ENCODE assay signal across 15 cellular contexts in genomic region chr16:12459993-12460392, GRCh38.
A peak's percentile ranks its signal among the peaks of the same experiment; 100 is the strongest.
DNase-seq lines count a peak whose midpoint lies in the region; TF ChIP-seq lines count a peak whose summit lies in the region.
"Had no signal": no experiment of that assay in that cellular context is flagged by ENCODE, and none has a peak within 500 bp of the region (broad histone marks: within the 10 kb centered on the region; RNA-seq: fewer than 3 reads in every experiment).

No MANE protein-coding gene starts in this region.

- H3K4me3 ChIP-seq in vagina = no peak overlapping the region
- H3K4me3 ChIP-seq: mucosa of descending colon had no signal

- no peaks in the 10 kb centered on the region for H3K9me3 ChIP-seq in vagina
- H3K9me3 ChIP-seq: mucosa of descending colon had no signal

- no peak overlapping the region for H3K4me3 Mint-ChIP-seq in activated T-helper 1 cell treated with anti-CD3 and anti-CD28 coated beads, Interleukin-12 subunit alpha, Interleukin-12 subunit beta, Interleukin-2, Interleukin-4 antibody, amounts not matched to agents 30 ng/mL and 10 ng/mL and 1 ng/mL, durations not matched to agents 14 hours and 24 hours and 36 hours
- H3K4me3 Mint-ChIP-seq: central memory CD8-positive, alpha-beta T cell had no signal

- H3K9me3 Mint-ChIP-seq in activated T-helper 1 cell treated with anti-CD3 and anti-CD28 coated beads, Interleukin-12 subunit alpha, Interleukin-12 subunit beta, Interleukin-2, Interleukin-4 antibody, amounts not matched to agents 30 ng/mL and 10 ng/mL and 1 ng/mL, durations not matched to agents 14 hours and 24 hours and 36 hours = no peaks in the 10 kb centered on the region
- H3K9me3 Mint-ChIP-seq: central memory CD8-positive, alpha-beta T cell; T-cell had no signal

- no peaks in the 10 kb centered on the region for H3K27me3 ChIP-seq in vagina

- peak overlapping the region; percentile 95 for H3K27ac Mint-ChIP-seq in activated T-helper 1 cell treated with anti-CD3 and anti-CD28 coated beads, Interleukin-12 subunit alpha, Interleukin-12 subunit beta, Interleukin-2, Interleukin-4 antibody, amounts not matched to agents 30 ng/mL and 10 ng/mL and 1 ng/mL, durations not matched to agents 14 hours and 24 hours and 36 hours

- no peaks in the 10 kb centered on the region for H3K36me3 ChIP-seq in vagina

- H3K4me1 ChIP-seq in vagina = no peaks in the 10 kb centered on the region

- TF ChIP-seq CTCF in GM10266 (IDR thresholded peaks at IDR 0.05; ENCODE audit: control insufficient read depth, insufficient read depth, low read depth, missing control alignments) (no peak), vagina (IDR thresholded peaks at IDR 0.05) (no peak)

- TF ChIP-seq POLR2A in vagina (IDR thresholded peaks at IDR 0.05) = no peak

- H3K36me3 Mint-ChIP-seq in activated T-helper 1 cell treated with anti-CD3 and anti-CD28 coated beads, Interleukin-12 subunit alpha, Interleukin-12 subunit beta, Interleukin-2, Interleukin-4 antibody, amounts not matched to agents 30 ng/mL and 10 ng/mL and 1 ng/mL, durations not matched to agents 14 hours and 24 hours and 36 hours (ENCODE audit: low read depth) = peaks cover 3% of the 10 kb centered on the region

- H3K27ac ChIP-seq in vagina = no peak overlapping the region

- peak; percentile 27 to 42 for DNase-seq in activated T-cell treated with anti-CD3 and anti-CD28 coated beads, Interleukin-2, amount 50 U/mL, for 48 hours
- DNase-seq in activated T-cell treated with anti-CD3 and anti-CD28 coated beads for 4 hours (no peak), GM10266 (ENCODE audit: extremely low spot score) (peak; percentile 48), posterior vena cava (ENCODE audit: low spot score) (peak; percentile 23), HT-29 (ENCODE audit: low spot score) (no peak), vagina (ENCODE audit: extremely low spot score in 2 of 2) (no peak), NOMO-1 treated with DMSO at 0.1 percent for 48 hours (lab: John Stamatoyannopoulos, UW; ENCODE audit: unreplicated experiment) (no peak)
- DNase-seq in activated T-helper 1 cell treated with anti-CD3 and anti-CD28 coated beads, Interleukin-12 subunit alpha, Interleukin-12 subunit beta, Interleukin-2, Interleukin-4 antibody, amounts not matched to agents 30 ng/mL and 10 ng/mL and 1 ng/mL, durations not matched to agents 14 hours and 24 hours and 36 hours (ENCODE audit: low spot score) = no peak
- DNase-seq: effector memory CD4-positive, alpha-beta T cell; NCI-H1048; NCI-H526; occipital lobe had no signal

- intact Hi-C loops in activated T-helper 1 cell treated with anti-CD3 and anti-CD28 coated beads, Interleukin-12 subunit alpha, Interleukin-12 subunit beta, Interleukin-2, Interleukin-4 antibody, amounts not matched to agents 30 ng/mL and 10 ng/mL and 1 ng/mL, durations not matched to agents 14 hours and 24 hours and 36 hours (cut with micrococcal nuclease) = loop anchor here (5.0 to 10.0 kb wide), 3 partner anchors 65 to 365 kb away; partner anchors contain the start of gene CPPED1
- intact Hi-C loops in posterior vena cava (cut with DNase I) (no loop called here), vagina (cut with DNase I) (no loop called here)

- H3K27me3 Mint-ChIP-seq in activated T-helper 1 cell treated with anti-CD3 and anti-CD28 coated beads, Interleukin-12 subunit alpha, Interleukin-12 subunit beta, Interleukin-2, Interleukin-4 antibody, amounts not matched to agents 30 ng/mL and 10 ng/mL and 1 ng/mL, durations not matched to agents 14 hours and 24 hours and 36 hours (ENCODE audit: insufficient read depth) = no peaks in the 10 kb centered on the region
- H3K27me3 Mint-ChIP-seq: central memory CD8-positive, alpha-beta T cell; T-cell had no signal

- peaks cover 44% of the 10 kb centered on the region for H3K4me1 Mint-ChIP-seq in activated T-helper 1 cell treated with anti-CD3 and anti-CD28 coated beads, Interleukin-12 subunit alpha, Interleukin-12 subunit beta, Interleukin-2, Interleukin-4 antibody, amounts not matched to agents 30 ng/mL and 10 ng/mL and 1 ng/mL, durations not matched to agents 14 hours and 24 hours and 36 hours (ENCODE audit: low read depth)
- H3K4me1 Mint-ChIP-seq: central memory CD8-positive, alpha-beta T cell had no signal

Comparison
In these comparisons a context has a peak if more than half of its experiments do, and no peak if none do; other contexts are left out.
1. DNase-seq: peak in activated T-cell treated with anti-CD3 and anti-CD28 coated beads, Interleukin-2, amount 50 U/mL, for 48 hours (2 of 2), GM10266 (single experiment) and posterior vena cava (single experiment); none in activated T-cell treated with anti-CD3 and anti-CD28 coated beads for 4 hours (single experiment), activated T-helper 1 cell treated with anti-CD3 and anti-CD28 coated beads, Interleukin-12 subunit alpha, Interleukin-12 subunit beta, Interleukin-2, Interleukin-4 antibody, amounts not matched to agents 30 ng/mL and 10 ng/mL and 1 ng/mL, durations not matched to agents 14 hours and 24 hours and 36 hours (single experiment), HT-29 (single experiment), vagina (0 of 2) and NOMO-1 treated with DMSO at 0.1 percent for 48 hours (single experiment).